Comparison of ENCODE assay signal across 17 cellular contexts in the genomic region with DNA sequence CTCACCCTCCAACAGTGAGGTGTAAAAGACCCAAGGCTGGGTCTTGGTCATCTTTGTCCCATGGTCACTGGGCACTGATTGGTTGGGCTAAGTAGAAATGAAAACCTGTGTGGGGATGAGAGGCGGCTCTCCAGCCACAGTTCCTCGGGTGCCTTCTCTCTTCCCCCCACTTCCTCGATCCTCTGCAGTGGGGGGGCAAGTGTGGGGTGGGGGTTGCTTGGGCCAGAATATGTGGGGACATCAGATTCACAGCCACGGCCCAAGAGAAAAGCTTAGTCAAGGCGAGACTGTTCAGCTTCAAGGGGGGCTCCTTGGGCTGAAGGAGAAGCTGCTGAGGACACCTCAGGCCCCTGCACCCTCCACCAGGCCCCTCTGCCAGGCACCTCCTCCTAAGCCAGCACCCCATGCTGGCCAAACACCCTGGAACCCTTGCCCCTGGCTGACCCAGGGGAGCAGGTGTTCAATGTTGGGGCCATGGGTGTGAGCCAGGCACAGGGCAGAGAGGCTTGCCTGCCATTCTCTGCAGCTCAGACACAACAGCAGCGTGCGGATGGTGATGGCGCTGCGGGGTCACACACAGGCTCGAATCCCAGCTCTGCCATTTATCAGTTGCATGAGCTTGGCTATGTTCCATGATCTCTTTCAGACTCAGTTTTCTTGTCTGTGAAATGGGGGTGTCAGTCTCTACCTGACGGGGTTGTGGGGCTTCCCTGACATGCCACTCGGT. TPM values are rescaled to one million over a fixed set of nuclear protein-coding genes. Genes with fewer than 3 reads are reported as not detected.
DNase-seq lines count a peak whose midpoint lies in the region; ATAC-seq, FAIRE-seq and TF ChIP-seq lines count a peak whose summit lies in the region.
"Had no signal": no experiment of that assay in that cellular context is flagged by ENCODE, and none has a peak within 500 bp of the region (broad histone marks: within the 10 kb centered on the region; RNA-seq: fewer than 3 reads in every experiment).

No MANE protein-coding gene starts in this region.

- H2AFZ ChIP-seq in K562 (ENCODE audit: low read depth, low read length) (no peak overlapping the region), neuronal stem cell (ENCODE audit: low read length) (no peak overlapping the region)

- no peak overlapping the region for H3K4me3 ChIP-seq in K562
- no peak overlapping the region for H3K4me3 ChIP-seq in neuronal stem cell (ENCODE audit: low read length in 2 of 2)
- no peak overlapping the region for H3K4me3 ChIP-seq in dorsolateral prefrontal cortex
- H3K4me3 ChIP-seq: SJSA1, tibial nerve had no signal

- no peaks in the 10 kb centered on the region for H3K9me1 ChIP-seq in K562 (ENCODE audit: control insufficient read depth, insufficient read depth, low read length)

- peaks cover 22 to 58% of the 10 kb centered on the region in 2 experiments for H3K4me1 ChIP-seq in K562 (replicated peaks in 1 of 2; ENCODE audit: control insufficient read depth in 2 of 2, insufficient read depth in 2 of 2, low read length in 2 of 2)
- H3K4me1 ChIP-seq in neuronal stem cell (ENCODE audit: control insufficient read depth in 2 of 2, insufficient read depth in 1 of 2, low read depth in 1 of 2, low read length in 2 of 2), result peaks cover 9 to 18% of the 10 kb centered on the region in 2 donors

- 79% methylated on average over 11 of the region's 12 CpGs for WGBS in K562 (ENCODE audit: insufficient coverage, low coverage, missing lambda C conversion rate)
- WGBS in neuronal stem cell (ENCODE audit: extremely low coverage in 2 of 2, insufficient read length in 2 of 2, insufficient replicate concordance in 1 of 2), 2 donors, result no CpG with 5 or more reads among the region's 12 CpGs

- peak overlapping the region; percentile 72 for H2AK5ac ChIP-seq in neuronal stem cell (ENCODE audit: low read depth, low read length)

- H4K20me1 ChIP-seq in K562 (replicated peaks; ENCODE audit: control insufficient read depth, insufficient read depth, low read length), result no peaks in the 10 kb centered on the region

- peaks cover 71% of the 10 kb centered on the region for H3K4me1 Mint-ChIP-seq in T-helper 1 cell treated with Interleukin-12 subunit alpha and Interleukin-12 subunit beta and Interleukin-4 antibody, amounts not matched to agents 30 μg/mL and 1 μg/mL, for 36 hours (ENCODE audit: low read depth)

- H3K18ac ChIP-seq in neuronal stem cell (ENCODE audit: low read length), result peak overlapping the region; percentile 11

- no peak overlapping the region for H2BK5ac ChIP-seq in neuronal stem cell (ENCODE audit: low read length)

- POLR2A ChIA-PET in K562 (lab: Yijun Ruan, JAX), result interaction anchor here (0.7 to 1.4 kb wide), 4 partner anchors 9 to 36 kb away, joined by 3 to 4 read pairs (median 4); no protein-coding TSS in a partner anchor

- peaks cover 7% of the 10 kb centered on the region for H3K9me3 Mint-ChIP-seq in T-helper 1 cell treated with Interleukin-12 subunit alpha and Interleukin-12 subunit beta and Interleukin-4 antibody, amounts not matched to agents 30 μg/mL and 1 μg/mL, for 36 hours

- ATAC-seq in K562, result no peak

- no peaks in the 10 kb centered on the region for H3K27me3 Mint-ChIP-seq in T-helper 1 cell treated with Interleukin-12 subunit alpha and Interleukin-12 subunit beta and Interleukin-4 antibody, amounts not matched to agents 30 μg/mL and 1 μg/mL, for 36 hours (ENCODE audit: low read depth)

- no peak overlapping the region for H3K4me2 ChIP-seq in K562 (ENCODE audit: insufficient read depth, low read length)
- H3K4me2 ChIP-seq in neuronal stem cell (ENCODE audit: insufficient read depth, low read length, poor library complexity, severe bottlenecking), result no peak overlapping the region

- no peak overlapping the region for H3K4ac ChIP-seq in neuronal stem cell (ENCODE audit: low read length)

- H3K14ac ChIP-seq in neuronal stem cell (ENCODE audit: low read length), result no peak overlapping the region

- H3K9me3 ChIP-seq in K562 (replicated peaks; ENCODE audit: control insufficient read depth, insufficient read depth, low read depth, low read length) (no peaks in the 10 kb centered on the region), neuronal stem cell (replicated peaks in 1 of 2; ENCODE audit: control insufficient read depth in 2 of 2, insufficient read depth in 1 of 2, low read depth in 1 of 2, low read length in 2 of 2) (peaks cover 0 to 4% of the 10 kb centered on the region in 2 donors)

- no TSS peak for BruUV-seq in K562 (replicated peaks; lab: Mats Ljungman, UMichigan)

- H3K36me3 Mint-ChIP-seq in T-helper 1 cell treated with Interleukin-12 subunit alpha and Interleukin-12 subunit beta and Interleukin-4 antibody, amounts not matched to agents 30 μg/mL and 1 μg/mL, for 36 hours (ENCODE audit: low read depth), result peaks cover 19% of the 10 kb centered on the region

- TF ChIP-seq CTCF in K562 (IDR thresholded peaks at IDR 0.05 in 2 of 3, conservative IDR thresholded peaks at IDR 0.05 in 1 of 3; ENCODE audit: insufficient read depth in 2 of 3, low read depth in 1 of 3, low read length in 3 of 3) (no peak), dorsolateral prefrontal cortex (IDR thresholded peaks at IDR 0.05 in 54 of 56, conservative IDR thresholded peaks at IDR 0.05 in 2 of 56; ENCODE audit: low read depth in 1 of 56, partially characterized antibody in 56 of 56) (no peak)

- H2BK12ac ChIP-seq in neuronal stem cell (ENCODE audit: low read length), result no peak overlapping the region

- no peaks in the 10 kb centered on the region for H3K79me1 ChIP-seq in neuronal stem cell (ENCODE audit: low read depth, low read length)

- CTCF ChIA-PET in K562 (lab: Yijun Ruan, JAX; ENCODE audit: low intra/inter-chr PET ratio), result no interaction called here

- H2BK15ac ChIP-seq in neuronal stem cell (ENCODE audit: low read length), result no peak overlapping the region

- no peak overlapping the region for H3K23ac ChIP-seq in neuronal stem cell (ENCODE audit: low read depth, low read length, poor library complexity)

- peak overlapping the region; percentile 96 for H3K27ac Mint-ChIP-seq in T-helper 1 cell treated with Interleukin-12 subunit alpha and Interleukin-12 subunit beta and Interleukin-4 antibody, amounts not matched to agents 30 μg/mL and 1 μg/mL, for 36 hours

- H4K91ac ChIP-seq in neuronal stem cell (ENCODE audit: low read depth, low read length, poor library complexity), result peak overlapping the region; percentile 73

- in situ Hi-C loops in K562 (cut with MboI), result no loop called here

- no peak overlapping the region for H3K4me3 Mint-ChIP-seq in T-helper 1 cell treated with Interleukin-12 subunit alpha and Interleukin-12 subunit beta and Interleukin-4 antibody, amounts not matched to agents 30 μg/mL and 1 μg/mL, for 36 hours

- H3K27me3 ChIP-seq in K562 (ENCODE audit: control insufficient read depth in 2 of 2, insufficient read depth in 2 of 2, low read length in 2 of 2) (no peaks in the 10 kb centered on the region), neuronal stem cell (ENCODE audit: control insufficient read depth in 3 of 3, insufficient read depth in 3 of 3, low read depth in 1 of 3, low read length in 3 of 3) (peaks cover 0 to 15% (median 0%) of the 10 kb centered on the region in 3 experiments), dorsolateral prefrontal cortex (no peaks in the 10 kb centered on the region)
- H3K27me3 ChIP-seq: brain microvascular endothelial cell, SJSA1, tibial nerve had no signal

- FAIRE-seq in GM12892 (lab: Jason Lieb, UNC) (no peak), K562 (lab: Jason Lieb, UNC) (no peak)

- no peak for TF ChIP-seq RAD21 in K562 (CRISPR knock-in tag; conservative IDR thresholded peaks at IDR 0.05 in 1 of 2, IDR thresholded peaks at IDR 0.05 in 1 of 2)

- intact Hi-C loops in K562 (cut with micrococcal nuclease) (no loop called here), dorsolateral prefrontal cortex (cut with DNase I) (no loop called here)

- TF ChIP-seq POLR2A in GM12892 (IDR thresholded peaks at IDR 0.05; ENCODE audit: low read depth, low read length), result peak; percentile 55; the same call in 1 of the 2 replicates
- TF ChIP-seq POLR2A in K562 (conservative IDR thresholded peaks at IDR 0.05), result no peak

- DNase-seq in T-helper 1 cell (no peak), GM12892 (ENCODE audit: insufficient read length) (no peak), K562 (ENCODE audit: extremely low read depth in 1 of 4, low spot score in 3 of 4) (no peak), neuronal stem cell (ENCODE audit: low spot score) (no peak), dorsolateral prefrontal cortex (no peak), NCI-H2196 (lab: John Stamatoyannopoulos, UW; ENCODE audit: unreplicated experiment) (no peak), islet precursor cell (no peak)
- DNase-seq: activated naive CD4-positive, alpha-beta T cell; brain microvascular endothelial cell; HCEC 1CT; NCI-H187; NCI-H510A had no signal

- peak overlapping the region in 1 of 2 experiments; percentile 8; a peak in 2 of 4 replicates for H3K9ac ChIP-seq in K562 (ENCODE audit: insufficient read depth in 1 of 2, low read depth in 2 of 2, low read length in 2 of 2)
- H3K9ac ChIP-seq in neuronal stem cell (ENCODE audit: low read depth, low read length, poor library complexity), result no peak overlapping the region

- H2BK120ac ChIP-seq in neuronal stem cell (ENCODE audit: low read depth, low read length), result no peak overlapping the region

- peaks cover 23% of the 10 kb centered on the region; the same call in 1 of the 3 replicates for H3K36me3 ChIP-seq in K562 (ENCODE audit: control insufficient read depth, insufficient read depth, low read length)
- H3K36me3 ChIP-seq in neuronal stem cell (replicated peaks in 1 of 2; ENCODE audit: control insufficient read depth in 2 of 2, insufficient read depth in 2 of 2, low read length in 2 of 2), result no peaks in the 10 kb centered on the region
- H3K36me3 ChIP-seq: brain microvascular endothelial cell, SJSA1, tibial nerve had no signal

- H3K79me2 ChIP-seq in K562 (ENCODE audit: control insufficient read depth, insufficient read depth, low read length), result no peaks in the 10 kb centered on the region

- H4K8ac ChIP-seq in neuronal stem cell (ENCODE audit: low read depth, low read length), result no peak overlapping the region

- H3K27ac ChIP-seq in K562 (ENCODE audit: extremely low read depth, low read depth, low read length), result no peak overlapping the region
- H3K27ac ChIP-seq in neuronal stem cell (replicated peaks; ENCODE audit: low read length), result no peak overlapping the region
- peak overlapping the region in 4 of 59 donors; percentile 37 to 78 (median 66) for H3K27ac ChIP-seq in dorsolateral prefrontal cortex
- H3K27ac ChIP-seq: 22Rv1, brain microvascular endothelial cell, SJSA1 had no signal

- no peak for TF ChIP-seq EP300 in K562 (IDR thresholded peaks at IDR 0.05; ENCODE audit: low read length)

RNA-seq across cellular contexts. Expression of gene TNFRSF1B, which starts 21.0 kb away (rescaled TPM):
- polyA plus RNA-seq in GM12892 (2012; ENCODE audit: missing spikeins), result 24.1 TPM
- total RNA-seq in K562 (2011; cell fraction: chromatin; rRNA removed; ENCODE audit: low replicate concordance), result 26.1 and 74.5 TPM in 2 replicates
- total RNA-seq in K562 (2011; cell fraction: nucleolus; rRNA removed), result 83.4 and 97.6 TPM in 2 replicates
- 68.4 and 69.2 TPM in 2 replicates for total RNA-seq in K562 (2011; cell fraction: nucleoplasm; rRNA removed)
- 40.8 and 54.1 TPM in 2 replicates for total RNA-seq in K562 (2014; rRNA removed)
- 17.5 and 22.7 TPM in 2 replicates for total RNA-seq in K562 (2014; rRNA removed; fragmentation: Illumina TruSeq; extraction: Trizol)
- 21.7 and 23.1 TPM in 2 replicates for total RNA-seq in K562 (2015; rRNA removed; fragmentation: Illumina TruSeq; extraction: Trizol)
- total RNA-seq in K562 (2021), result 91.3 and 91.6 TPM in 2 replicates
- polyA plus RNA-seq in K562 (2011; rRNA removed), result 36.0 and 48.1 TPM in 2 replicates
- polyA plus RNA-seq in K562 (2011; cell fraction: cytosol; rRNA removed), result 54.9 and 115 TPM in 2 replicates
- polyA plus RNA-seq in K562 (2011; cell fraction: nucleus; rRNA removed), result 12.4 and 19.5 TPM in 2 replicates
- polyA plus RNA-seq in K562 (2012), result 37.7 and 41.4 TPM in 2 replicates
- 40.9 and 48.0 TPM in 2 replicates for polyA plus RNA-seq in K562 (2014; fragmentation: Illumina TruSeq; extraction: Trizol)
- 1 to 10 TPM; 8.8 to 9.0 TPM for polyA plus RNA-seq in K562 (2014; fragmentation: Nextera tagmentation; extraction: Ambion mirVana)
- polyA plus RNA-seq in K562 (2014; rRNA removed), result 43.7 and 47.2 TPM in 2 replicates
- 19.0 and 26.6 TPM in 2 replicates for polyA minus RNA-seq in K562 (2011; rRNA and poly(A)+ RNA removed)
- 46.3 and 70.4 TPM in 2 replicates for polyA minus RNA-seq in K562 (2011; cell fraction: cytosol; rRNA and poly(A)+ RNA removed)
- polyA minus RNA-seq in K562 (2011; cell fraction: nucleus; rRNA and poly(A)+ RNA removed), result 13.3 and 24.2 TPM in 2 replicates
- 0.73 TPM for polyA plus RNA-seq in neuronal stem cell (2013, experiment 1 of 2)
- polyA plus RNA-seq in neuronal stem cell (2013, experiment 2 of 2), result 0.68 TPM
- 10 to 100 TPM in 84 of 120 experiments, 1 to 10 TPM in 36; 4.0 to 43.8 (median 13.0) TPM for total RNA-seq in dorsolateral prefrontal cortex
- total RNA-seq: MCF 10A had no signal
